1 cellular context compared by ENCODE assay signal in genomic region chr9:114055061-114055460, GRCh38.
TF ChIP-seq lines count a peak whose summit lies in the region.

No MANE protein-coding gene starts in this region.

TF ChIP-seq in K562, 482 proteins besides CTCF, POLR2A, EP300 and RAD21 (continued from another document):
- no peak for TF ChIP-seq THAP12 (CRISPR knock-in tag; IDR thresholded peaks at IDR 0.05)
- TF ChIP-seq DNMT1 (IDR thresholded peaks at IDR 0.05): no peak
- no peak for TF ChIP-seq GMEB1 (CRISPR knock-in tag; IDR thresholded peaks at IDR 0.05)
- no peak for TF ChIP-seq NELFE (IDR thresholded peaks at IDR 0.05; ENCODE audit: insufficient read depth, insufficient read length)
- TF ChIP-seq POLR2G (IDR thresholded peaks at IDR 0.05; ENCODE audit: low read depth, low read length): peak; percentile 28; the same call in 1 of the 2 replicates
TF ChIP-seq in K562: peak in this region for 1.
